ENCODE assay signal across 19 cellular contexts in genomic region chr22:26806445-26807170, GRCh38.
"Had no signal": no experiment of that assay in that cellular context is flagged by ENCODE, and none has a peak within 500 bp of the region (broad histone marks: within the 10 kb centered on the region; RNA-seq: fewer than 3 reads in every experiment).

No MANE protein-coding gene starts in this region.

- H3K36me3 ChIP-seq: esophagus muscularis mucosa, gastrocnemius medialis, heart right ventricle, neural progenitor cell, pancreas, prostate gland, right lobe of liver, suprapubic skin, thyroid gland had no signal

- DNase-seq: effector memory CD4-positive, alpha-beta T cell; gastrocnemius medialis; heart right ventricle; hypothalamus; kidney glomerular epithelial cell; mammary epithelial cell; natural killer cell; occipital lobe; pancreas; right lobe of liver; stimulated activated CD4-positive, alpha-beta T cell treated with anti-CD3 and anti-CD28 coated beads, Interleukin-4, amount 100 ng/mL, for 1 hour; stimulated activated CD8-positive, alpha-beta memory T cell treated with anti-CD3 and anti-CD28 coated beads, Interleukin-4, amount 100 ng/mL, for 48 hours; stimulated activated naive CD8-positive, alpha-beta T cell treated with anti-CD3 and anti-CD28 coated beads, Interleukin-15, Interleukin-2, amounts not matched to agents 100 U/mL and 50 U/mL, for 24 hours; thyroid gland had no signal

- H3K27me3 ChIP-seq: esophagus muscularis mucosa, gastrocnemius medialis, heart right ventricle, neural progenitor cell, pancreas, right lobe of liver, suprapubic skin, thyroid gland had no signal

- H2AFZ ChIP-seq: neural progenitor cell had no signal

- H3K27ac ChIP-seq: epithelial cell of prostate, esophagus muscularis mucosa, gastrocnemius medialis, heart right ventricle, neural progenitor cell, pancreas, prostate gland, right lobe of liver, suprapubic skin, thyroid gland had no signal

- H3K9me3 ChIP-seq: esophagus muscularis mucosa, gastrocnemius medialis, pancreas, prostate gland, right lobe of liver, suprapubic skin, thyroid gland had no signal

- H3K4me2 ChIP-seq: neural progenitor cell had no signal

- H3K4me1 ChIP-seq: gastrocnemius medialis, pancreas, prostate gland, right lobe of liver, suprapubic skin, thyroid gland had no signal

- H3K9ac ChIP-seq: neural progenitor cell had no signal

- H3K4me3 ChIP-seq: esophagus muscularis mucosa, gastrocnemius medialis, heart right ventricle, neural progenitor cell, pancreas, prostate gland, right lobe of liver, suprapubic skin, thyroid gland had no signal
